15 cellular contexts compared by ENCODE assay signal in genomic region chr19:17542042-17542441, GRCh38. TPM values are rescaled to one million over a fixed set of nuclear protein-coding genes. Genes with fewer than 3 reads are reported as not detected.
DNase-seq lines count a peak whose midpoint lies in the region; ATAC-seq and TF ChIP-seq lines count a peak whose summit lies in the region.
"Had no signal": no experiment of that assay in that cellular context is flagged by ENCODE, and none has a peak within 500 bp of the region (broad histone marks: within the 10 kb centered on the region; RNA-seq: fewer than 3 reads in every experiment).

No MANE protein-coding gene starts in this region.

- peak overlapping the region; percentile 85; the same call in 1 of the 2 replicates for H3K27ac ChIP-seq in BLaER1
- no peak overlapping the region for H3K27ac ChIP-seq in neural progenitor cell
- no peak overlapping the region for H3K27ac ChIP-seq in esophagus squamous epithelium
- H3K27ac ChIP-seq: C4-2B, HL-60 had no signal

- H3F3A ChIP-seq in neural progenitor cell (ENCODE audit: low read depth): peaks cover 26% of the 10 kb centered on the region

- H3K9ac ChIP-seq in BLaER1 (no peak overlapping the region), neural progenitor cell (no peak overlapping the region)

- no peak overlapping the region for H3K4me3 Mint-ChIP-seq in activated B cell treated with CpG ODN at 0.5 μM for 24 hours
- no peak overlapping the region for H3K4me3 Mint-ChIP-seq in neural progenitor cell
- H3K4me3 Mint-ChIP-seq: H9 had no signal

- H3K9me3 Mint-ChIP-seq in activated B cell treated with CpG ODN at 0.5 μM for 24 hours (no peaks in the 10 kb centered on the region), neural progenitor cell (no peaks in the 10 kb centered on the region)
- H3K9me3 Mint-ChIP-seq: CD4-positive, alpha-beta memory T cell had no signal

- POLR2A ChIA-PET in activated B cell treated with CpG ODN at 0.5 μM for 24 hours (lab: Charles Lee): interaction anchor here (1.4 to 12.5 kb wide), 4 partner anchors 10 to 30 kb away, joined by 7 to 305 read pairs (median 12); a partner anchor contains a TSS

- H4K20me1 ChIP-seq in BLaER1 (peaks cover 13% of the 10 kb centered on the region; the same call in 1 of the 2 replicates), neural progenitor cell (ENCODE audit: low read depth) (peaks cover 3% of the 10 kb centered on the region)

- peaks cover 95% of the 10 kb centered on the region for H3K4me1 ChIP-seq in BLaER1
- H3K4me1 ChIP-seq in neural progenitor cell: no peaks in the 10 kb centered on the region
- H3K4me1 ChIP-seq in esophagus squamous epithelium: peaks cover 9 to 16% (median 11%) of the 10 kb centered on the region in 3 donors

- intact Hi-C loops in activated B cell treated with CpG ODN at 0.5 μM for 24 hours (cut with micrococcal nuclease) (no loop called here), esophagus squamous epithelium (cut with DNase I) (no loop called here)

- H3K27ac Mint-ChIP-seq in activated B cell treated with CpG ODN at 0.5 μM for 24 hours (peak overlapping the region; percentile 73), neural progenitor cell (peak overlapping the region; percentile 52)
- H3K27ac Mint-ChIP-seq: H9 had no signal

- H3K4me3 ChIP-seq in BLaER1: no peak overlapping the region
- no peak overlapping the region for H3K4me3 ChIP-seq in neural progenitor cell
- H3K4me3 ChIP-seq in esophagus squamous epithelium: no peak overlapping the region

- peaks cover 85% of the 10 kb centered on the region for H3K36me3 Mint-ChIP-seq in activated B cell treated with CpG ODN at 0.5 μM for 24 hours (ENCODE audit: low read depth)
- H3K36me3 Mint-ChIP-seq in neural progenitor cell: no peaks in the 10 kb centered on the region
- H3K36me3 Mint-ChIP-seq: CD4-positive, alpha-beta memory T cell had no signal

- H3K27me3 Mint-ChIP-seq in activated B cell treated with CpG ODN at 0.5 μM for 24 hours (no peaks in the 10 kb centered on the region), neural progenitor cell (ENCODE audit: insufficient read depth, low read depth) (peaks cover 21% of the 10 kb centered on the region)
- H3K27me3 Mint-ChIP-seq: CD4-positive, alpha-beta memory T cell had no signal

- CTCF ChIA-PET in activated B cell treated with CpG ODN at 0.5 μM for 24 hours (lab: Charles Lee): no interaction called here

- H3K4me2 ChIP-seq in BLaER1 (no peak overlapping the region), neural progenitor cell (no peak overlapping the region)

- H2AFZ ChIP-seq in neural progenitor cell (replicated peaks): no peak overlapping the region

- H3K9me3 ChIP-seq in BLaER1 (no peaks in the 10 kb centered on the region), neural progenitor cell (ENCODE audit: low read depth) (no peaks in the 10 kb centered on the region), esophagus squamous epithelium (no peaks in the 10 kb centered on the region)

- TF ChIP-seq CTCF in activated B cell treated with CpG ODN at 0.5 μM for 24 hours (IDR thresholded peaks at IDR 0.05) (no peak), neural progenitor cell (IDR thresholded peaks at IDR 0.05) (no peak), esophagus squamous epithelium (IDR thresholded peaks at IDR 0.05) (no peak)

- DNase-seq in activated B cell treated with CpG ODN at 0.5 μM for 24 hours (no peak), neural progenitor cell (ENCODE audit: low spot score) (no peak), esophagus squamous epithelium (lab: John Stamatoyannopoulos, UW) (no peak)
- DNase-seq: BE2C; CD4-positive, alpha-beta memory T cell; DMS153; DMS79; GDM1; GOT3; H9 had no signal

- H3K4me1 Mint-ChIP-seq in activated B cell treated with CpG ODN at 0.5 μM for 24 hours: peaks cover 61% of the 10 kb centered on the region
- peaks cover 26% of the 10 kb centered on the region for H3K4me1 Mint-ChIP-seq in neural progenitor cell

- H3K36me3 ChIP-seq in BLaER1 (peaks cover 41% of the 10 kb centered on the region), neural progenitor cell (no peaks in the 10 kb centered on the region), esophagus squamous epithelium (no peaks in the 10 kb centered on the region)
- H3K36me3 ChIP-seq: BE2C had no signal

- no peaks in the 10 kb centered on the region for H3K27me3 ChIP-seq in BLaER1
- H3K27me3 ChIP-seq in neural progenitor cell: peaks cover 21% of the 10 kb centered on the region
- H3K27me3 ChIP-seq in esophagus squamous epithelium: no peaks in the 10 kb centered on the region

- H3K79me2 ChIP-seq in neural progenitor cell (ENCODE audit: low read depth): no peaks in the 10 kb centered on the region

- WGBS in esophagus squamous epithelium, 2 donors: 67 to 73% methylated on average over 2 to 9 of the region's 15 CpGs

- no peak for TF ChIP-seq POLR2A in esophagus squamous epithelium (IDR thresholded peaks at IDR 0.05)

- ATAC-seq in activated B cell treated with CpG ODN at 0.5 μM for 24 hours (ENCODE audit: low read depth) (no peak), GM18498 (IDR thresholded peaks at IDR 0.05; ENCODE audit: unreplicated experiment) (no peak), HG02678 (IDR thresholded peaks at IDR 0.05; ENCODE audit: unreplicated experiment) (no peak)

RNA-seq across cellular contexts. Expression of gene COLGALT1, which starts 13.4 kb away (rescaled TPM):
- total RNA-seq in activated B cell treated with CpG ODN at 0.5 μM for 24 hours (69.2 and 80.3 TPM in 2 replicates), neural progenitor cell (ENCODE audit: low replicate concordance) (38.4 and 60.3 TPM in 2 replicates), esophagus squamous epithelium (10 to 100 TPM; 23.1 to 51.9 (median 35.6) TPM)

RNA-seq across cellular contexts. Expression of gene PGLS, which starts 30.6 kb away (rescaled TPM):
- total RNA-seq in activated B cell treated with CpG ODN at 0.5 μM for 24 hours (107 and 111 TPM in 2 replicates), neural progenitor cell (ENCODE audit: low replicate concordance) (22.8 and 86.0 TPM in 2 replicates), esophagus squamous epithelium (100 to 1,000 TPM in 1 of 4 donors, 10 to 100 TPM in 3; 84.5 to 104 (median 92.5) TPM)
